Comparison of ENCODE assay signal across 35 cellular contexts in genomic region chr3:143103633-143104032, GRCh38. TPM values are rescaled to one million over a fixed set of nuclear protein-coding genes. Genes with fewer than 3 reads are reported as not detected.
DNase-seq lines count a peak whose midpoint lies in the region; ATAC-seq and TF ChIP-seq lines count a peak whose summit lies in the region.
"Had no signal": no experiment of that assay in that cellular context is flagged by ENCODE, and none has a peak within 500 bp of the region (broad histone marks: within the 10 kb centered on the region; RNA-seq: fewer than 3 reads in every experiment).

No MANE protein-coding gene starts in this region.

- no peak overlapping the region for H3K27ac ChIP-seq in transverse colon
- H3K27ac ChIP-seq in WERI-Rb-1, result no peak overlapping the region
- H3K27ac ChIP-seq: C4-2B, left lung, pancreas, skin epidermis, thoracic aorta, uterus had no signal

- no peak for TF ChIP-seq CTCF in activated CD8-positive, alpha-beta T cell treated with anti-CD3 and anti-CD28 coated beads for 36 hours (IDR thresholded peaks at IDR 0.05)
- TF ChIP-seq CTCF in transverse colon (IDR thresholded peaks at IDR 0.05) (no peak), WERI-Rb-1 (IDR thresholded peaks at IDR 0.05; ENCODE audit: low read depth, low read length) (no peak)

- WGBS in transverse colon (ENCODE audit: low coverage in 1 of 2), 2 donors, result 63 to 70% methylated on average over 2 of the region's 2 CpGs

- in situ Hi-C loops in transverse colon (cut with MboI; ENCODE audit: low pct_ligation_motif_present in 1 of 4, low pct_unique_long_range_greater_than_20kb in 1 of 4, low sequenced_read_pairs in 3 of 4), result no loop called here

- H3K4me1 ChIP-seq in transverse colon, result no peaks in the 10 kb centered on the region
- H3K4me1 ChIP-seq: left lung, pancreas, uterus had no signal

- TF ChIP-seq EP300 in transverse colon (IDR thresholded peaks at IDR 0.05; ENCODE audit: low read depth), result no peak

- peaks cover 3% of the 10 kb centered on the region for H3K4me1 Mint-ChIP-seq in activated CD8-positive, alpha-beta T cell treated with anti-CD3 and anti-CD28 coated beads for 36 hours (ENCODE audit: low read depth)
- H3K4me1 Mint-ChIP-seq in activated CD8-positive, alpha-beta T cell treated with anti-CD3 and anti-CD28 coated beads, Interleukin-2, amount 10 ng/mL, durations not matched to agents 7 days and 5 days (ENCODE audit: low read depth), result no peaks in the 10 kb centered on the region
- no peaks in the 10 kb centered on the region for H3K4me1 Mint-ChIP-seq in T-cell
- H3K4me1 Mint-ChIP-seq: activated CD4-positive, alpha-beta T cell treated with anti-CD3 and anti-CD28 coated beads, Interleukin-2, amount 10 ng/mL, durations not matched to agents 7 days and 5 days; central memory CD8-positive, alpha-beta T cell; neural crest cell had no signal

- peaks cover 18% of the 10 kb centered on the region for H3K9me3 Mint-ChIP-seq in activated CD8-positive, alpha-beta T cell treated with anti-CD3 and anti-CD28 coated beads for 36 hours
- H3K9me3 Mint-ChIP-seq in activated CD8-positive, alpha-beta T cell treated with anti-CD3 and anti-CD28 coated beads, Interleukin-2, amount 10 ng/mL, durations not matched to agents 7 days and 5 days (ENCODE audit: insufficient read depth), result peaks cover 25% of the 10 kb centered on the region
- H3K9me3 Mint-ChIP-seq in T-cell, result peaks cover 2 to 21% (median 5%) of the 10 kb centered on the region in 3 donors

- POLR2A ChIA-PET in activated CD8-positive, alpha-beta T cell treated with anti-CD3 and anti-CD28 coated beads for 36 hours (lab: Charles Lee), result interaction anchor here (1.0 kb wide), 1 partner anchor 22 kb away, joined by 3 read pairs; no protein-coding TSS in a partner anchor
- POLR2A ChIA-PET in activated CD8-positive, alpha-beta T cell treated with anti-CD3 and anti-CD28 coated beads, Interleukin-2, amount 10 ng/mL, durations not matched to agents 7 days and 5 days (lab: Charles Lee), result no interaction called here
- POLR2A ChIA-PET in T-cell (lab: Charles Lee), result no interaction called here

- intact Hi-C loops in activated CD8-positive, alpha-beta T cell treated with anti-CD3 and anti-CD28 coated beads for 36 hours (cut with micrococcal nuclease), result no loop called here
- intact Hi-C loops in transverse colon (cut with DNase I; ENCODE audit: low total_unique reads), result no loop called here

- H3K27me3 ChIP-seq in transverse colon (no peaks in the 10 kb centered on the region), WERI-Rb-1 (ENCODE audit: insufficient read depth, low read depth, severe bottlenecking) (no peaks in the 10 kb centered on the region)
- H3K27me3 ChIP-seq: left lung, pancreas, uterus had no signal

- H3K4me3 ChIP-seq in transverse colon, result no peak overlapping the region
- no peak overlapping the region for H3K4me3 ChIP-seq in WERI-Rb-1 (ENCODE audit: low read depth, low read length)
- H3K4me3 ChIP-seq: left lung, pancreas, skin epidermis, thoracic aorta, uterus had no signal

- DNase-seq in activated CD8-positive, alpha-beta T cell treated with anti-CD3 and anti-CD28 coated beads for 36 hours, result peak; percentile 33
- DNase-seq in activated CD8-positive, alpha-beta T cell treated with anti-CD3 and anti-CD28 coated beads, Interleukin-2, amount 10 ng/mL, durations not matched to agents 7 days and 5 days, result no peak
- no peak for DNase-seq in stimulated activated naive CD8-positive, alpha-beta T cell treated with anti-CD3 and anti-CD28 coated beads, Interleukin-15, Interleukin-2, amounts not matched to agents 100 U/mL and 50 U/mL, for 24 hours
- DNase-seq in transverse colon (no peak), WERI-Rb-1 (no peak), T-cell (no peak)
- DNase-seq: 8988T; activated CD4-positive, alpha-beta T cell treated with anti-CD3 and anti-CD28 coated beads, Interleukin-2, amount 10 ng/mL, durations not matched to agents 7 days and 5 days; activated naive CD4-positive, alpha-beta T cell; activated T-cell treated with anti-CD3 and anti-CD28 coated beads, Interleukin-2, amount 50 U/mL, for 72 hours; Calu3; DMS79 treated with DMSO at 0.1 percent for 48 hours; effector memory CD8-positive, alpha-beta T cell; GDM1; head of caudate nucleus; islet precursor cell; KBM-7; left lung; NCI-H1092 treated with DMSO at 0.1 percent for 48 hours; NCI-H1694 treated with DMSO at 0.1 percent for 48 hours; NCI-H446 treated with DMSO at 0.1 percent for 48 hours; NCI-H774; pancreas; SIG-M5; stimulated activated naive CD4-positive, alpha-beta T cell treated with Interleukin-2 at 50 U/mL for 16 hours; SW 1271; T-helper 9 cell; uterus had no signal

- peaks cover 5% of the 10 kb centered on the region for H3K27me3 Mint-ChIP-seq in activated CD8-positive, alpha-beta T cell treated with anti-CD3 and anti-CD28 coated beads for 36 hours
- H3K27me3 Mint-ChIP-seq in activated CD8-positive, alpha-beta T cell treated with anti-CD3 and anti-CD28 coated beads, Interleukin-2, amount 10 ng/mL, durations not matched to agents 7 days and 5 days (ENCODE audit: low read depth), result peaks cover 6% of the 10 kb centered on the region
- peaks cover 9 to 15% of the 10 kb centered on the region in 2 donors for H3K27me3 Mint-ChIP-seq in T-cell
- H3K27me3 Mint-ChIP-seq: activated CD4-positive, alpha-beta T cell treated with anti-CD3 and anti-CD28 coated beads, Interleukin-2, amount 10 ng/mL, durations not matched to agents 7 days and 5 days had no signal

- peaks cover 12 to 16% of the 10 kb centered on the region in 2 donors for H3K9me3 ChIP-seq in transverse colon
- H3K9me3 ChIP-seq in WERI-Rb-1 (ENCODE audit: severe bottlenecking), result peaks cover 11% of the 10 kb centered on the region
- H3K9me3 ChIP-seq: pancreas had no signal

- no peak overlapping the region for H3K27ac Mint-ChIP-seq in activated CD8-positive, alpha-beta T cell treated with anti-CD3 and anti-CD28 coated beads for 36 hours
- no peak overlapping the region for H3K27ac Mint-ChIP-seq in activated CD8-positive, alpha-beta T cell treated with anti-CD3 and anti-CD28 coated beads, Interleukin-2, amount 10 ng/mL, durations not matched to agents 7 days and 5 days
- no peak overlapping the region for H3K27ac Mint-ChIP-seq in T-cell
- H3K27ac Mint-ChIP-seq: activated CD4-positive, alpha-beta T cell treated with anti-CD3 and anti-CD28 coated beads, Interleukin-2, amount 10 ng/mL, durations not matched to agents 7 days and 5 days; activated T-cell treated with anti-CD3 and anti-CD28 coated beads, Interleukin-2, amount 50 U/mL, for 72 hours; effector memory CD8-positive, alpha-beta T cell had no signal

- no peak for TF ChIP-seq POLR2A in transverse colon (IDR thresholded peaks at IDR 0.05)

- CTCF ChIA-PET in activated CD8-positive, alpha-beta T cell treated with anti-CD3 and anti-CD28 coated beads for 36 hours (lab: Charles Lee), result no interaction called here
- CTCF ChIA-PET in activated CD8-positive, alpha-beta T cell treated with anti-CD3 and anti-CD28 coated beads, Interleukin-2, amount 10 ng/mL, durations not matched to agents 7 days and 5 days (lab: Charles Lee), result no interaction called here
- CTCF ChIA-PET in T-cell (lab: Charles Lee), result interaction anchor here in 1 of 2 donors (0.6 kb wide), 2 partner anchors 15 to 25 kb away, joined by 3 read pairs; no protein-coding TSS in a partner anchor

- H3K4me3 Mint-ChIP-seq in activated CD8-positive, alpha-beta T cell treated with anti-CD3 and anti-CD28 coated beads for 36 hours, result no peak overlapping the region
- H3K4me3 Mint-ChIP-seq in activated CD8-positive, alpha-beta T cell treated with anti-CD3 and anti-CD28 coated beads, Interleukin-2, amount 10 ng/mL, durations not matched to agents 7 days and 5 days, result no peak overlapping the region
- no peak overlapping the region for H3K4me3 Mint-ChIP-seq in T-cell
- H3K4me3 Mint-ChIP-seq: activated CD4-positive, alpha-beta T cell treated with anti-CD3 and anti-CD28 coated beads, Interleukin-2, amount 10 ng/mL, durations not matched to agents 7 days and 5 days; activated T-cell treated with anti-CD3 and anti-CD28 coated beads, Interleukin-2, amount 50 U/mL, for 72 hours; central memory CD8-positive, alpha-beta T cell; effector memory CD8-positive, alpha-beta T cell; neural crest cell had no signal

- H3K36me3 Mint-ChIP-seq in activated CD8-positive, alpha-beta T cell treated with anti-CD3 and anti-CD28 coated beads for 36 hours (ENCODE audit: low read depth), result peaks cover 4% of the 10 kb centered on the region
- H3K36me3 Mint-ChIP-seq in activated CD8-positive, alpha-beta T cell treated with anti-CD3 and anti-CD28 coated beads, Interleukin-2, amount 10 ng/mL, durations not matched to agents 7 days and 5 days (ENCODE audit: low read depth), result no peaks in the 10 kb centered on the region
- H3K36me3 Mint-ChIP-seq in T-cell, result peaks cover 4% of the 10 kb centered on the region

- H3K36me3 ChIP-seq in transverse colon, result no peaks in the 10 kb centered on the region
- H3K36me3 ChIP-seq in WERI-Rb-1, result no peaks in the 10 kb centered on the region
- H3K36me3 ChIP-seq: left lung, pancreas, thoracic aorta, uterus had no signal

- ATAC-seq in activated CD8-positive, alpha-beta T cell treated with anti-CD3 and anti-CD28 coated beads for 36 hours, result peak; percentile 51
- no peak for ATAC-seq in activated CD8-positive, alpha-beta T cell treated with anti-CD3 and anti-CD28 coated beads, Interleukin-2, amount 10 ng/mL, durations not matched to agents 7 days and 5 days
- ATAC-seq in GM19452 (IDR thresholded peaks at IDR 0.05; ENCODE audit: unreplicated experiment) (peak; percentile 74), HG02870 (IDR thresholded peaks at IDR 0.05; ENCODE audit: unreplicated experiment) (peak; percentile 69), T-cell (replicated peaks in 1 of 4) (no peak)
- ATAC-seq in stimulated activated naive CD8-positive, alpha-beta T cell treated with anti-CD3 and anti-CD28 coated beads, Interleukin-15, Interleukin-2, amounts not matched to agents 100 U/mL and 50 U/mL, for 24 hours, result peak; percentile 43
- ATAC-seq: effector memory CD8-positive, alpha-beta T cell; left lung; pancreas had no signal

RNA-seq across cellular contexts. Expression of gene CHST2, which starts 15.9 kb away (rescaled TPM):
- 1 to 10 TPM; 6.0 to 6.9 TPM for total RNA-seq in activated CD8-positive, alpha-beta T cell treated with anti-CD3 and anti-CD28 coated beads for 36 hours
- total RNA-seq in activated CD8-positive, alpha-beta T cell treated with anti-CD3 and anti-CD28 coated beads, Interleukin-2, amount 10 ng/mL, durations not matched to agents 7 days and 5 days, result 1 to 10 TPM; 2.3 to 2.4 TPM
- total RNA-seq in transverse colon (1 to 10 TPM in 3 of 4 donors, under 1 TPM in 1; 0.75 to 8.8 (median 3.0) TPM), T-cell (1 to 10 TPM; 1.7 to 5.6 (median 4.4) TPM)

Comparison
In these comparisons a context has a peak if more than half of its experiments do, and no peak if none do; other contexts are left out.
1. ATAC-seq: peak in activated CD8-positive, alpha-beta T cell treated with anti-CD3 and anti-CD28 coated beads for 36 hours (single experiment), GM19452 (single experiment), HG02870 (single experiment) and stimulated activated naive CD8-positive, alpha-beta T cell treated with anti-CD3 and anti-CD28 coated beads, Interleukin-15, Interleukin-2, amounts not matched to agents 100 U/mL and 50 U/mL, for 24 hours (single experiment); none in activated CD8-positive, alpha-beta T cell treated with anti-CD3 and anti-CD28 coated beads, Interleukin-2, amount 10 ng/mL, durations not matched to agents 7 days and 5 days (single experiment) and T-cell (0 of 4).